ENCODE assay signal across 14 cellular contexts in genomic region chr3:51393564-51393963, GRCh38. TPM values are rescaled to one million over a fixed set of nuclear protein-coding genes. Genes with fewer than 3 reads are reported as not detected.
DNase-seq lines count a peak whose midpoint lies in the region; ATAC-seq and TF ChIP-seq lines count a peak whose summit lies in the region.
"Had no signal": no experiment of that assay in that cellular context is flagged by ENCODE, and none has a peak within 500 bp of the region (broad histone marks: within the 10 kb centered on the region; RNA-seq: fewer than 3 reads in every experiment).

No MANE protein-coding gene starts in this region.

- CTCF ChIA-PET in T-cell (lab: Charles Lee) = interaction anchor here (0.5 to 0.6 kb wide), 2 partner anchors 14 to 59 kb away, joined by 3 to 5 read pairs; no protein-coding TSS in a partner anchor

- ATAC-seq in T-cell (replicated peaks in 1 of 4) = no peak

- peak overlapping the region; percentile 89 for H3K4me2 ChIP-seq in skeletal muscle satellite cell (ENCODE audit: low read length)

- peak overlapping the region; percentile 84 for H3K4me3 ChIP-seq in skeletal muscle satellite cell (ENCODE audit: low read length)
- H3K4me3 ChIP-seq in right atrium auricular region = no peak overlapping the region
- H3K4me3 ChIP-seq: vagina had no signal

- H3K9me3 Mint-ChIP-seq in activated T-cell treated with anti-CD3 and anti-CD28 coated beads, Interleukin-2, amount 50 U/mL, for 24 hours = no peaks in the 10 kb centered on the region
- H3K9me3 Mint-ChIP-seq in T-cell (no peaks in the 10 kb centered on the region), glutamatergic neuron (ENCODE audit: unreplicated experiment) (peaks cover 12% of the 10 kb centered on the region)

- H3K36me3 ChIP-seq in skeletal muscle satellite cell (ENCODE audit: insufficient read depth, low read length) = peaks cover 76% of the 10 kb centered on the region
- H3K36me3 ChIP-seq in right atrium auricular region = peaks cover 50% of the 10 kb centered on the region

- H3K27me3 ChIP-seq in skeletal muscle satellite cell (ENCODE audit: control insufficient read depth, insufficient read depth, low read length) (no peaks in the 10 kb centered on the region), right atrium auricular region (no peaks in the 10 kb centered on the region)
- H3K27me3 ChIP-seq: esophagus squamous epithelium, vagina had no signal

- no peaks in the 10 kb centered on the region for H3K9me3 ChIP-seq in skeletal muscle satellite cell (replicated peaks; ENCODE audit: low read length)
- no peaks in the 10 kb centered on the region for H3K9me3 ChIP-seq in right atrium auricular region
- H3K9me3 ChIP-seq: esophagus squamous epithelium, vagina had no signal

- peak overlapping the region; percentile 87 for H3K4me3 Mint-ChIP-seq in activated T-cell treated with anti-CD3 and anti-CD28 coated beads, Interleukin-2, amount 50 U/mL, for 24 hours
- H3K4me3 Mint-ChIP-seq in T-cell (peak overlapping the region in 2 of 3 donors; percentile 28 to 74), glutamatergic neuron (ENCODE audit: unreplicated experiment) (peak overlapping the region; percentile 64)

- TF ChIP-seq CTCF in glutamatergic neuron (IDR thresholded peaks at IDR 0.05; ENCODE audit: partially characterized antibody, unreplicated experiment) (no peak), right atrium auricular region (IDR thresholded peaks at IDR 0.05) (no peak)

- H3K27ac Mint-ChIP-seq in activated T-cell treated with anti-CD3 and anti-CD28 coated beads, Interleukin-2, amount 50 U/mL, for 24 hours = peak overlapping the region; percentile 94
- H3K27ac Mint-ChIP-seq in T-cell = no peak overlapping the region
- no peak overlapping the region for H3K27ac Mint-ChIP-seq in glutamatergic neuron (ENCODE audit: unreplicated experiment)

- no peak overlapping the region for H3K27ac ChIP-seq in right atrium auricular region
- H3K27ac ChIP-seq: esophagus squamous epithelium, vagina had no signal

- POLR2A ChIA-PET in T-cell (lab: Charles Lee) = no interaction called here

- peaks cover 89% of the 10 kb centered on the region for H3K36me3 Mint-ChIP-seq in activated T-cell treated with anti-CD3 and anti-CD28 coated beads, Interleukin-2, amount 50 U/mL, for 24 hours (ENCODE audit: low read depth)
- H3K36me3 Mint-ChIP-seq in T-cell (peaks cover 27% of the 10 kb centered on the region), glutamatergic neuron (ENCODE audit: unreplicated experiment) (peaks cover 14% of the 10 kb centered on the region)

- H3K4me1 Mint-ChIP-seq in activated T-cell treated with anti-CD3 and anti-CD28 coated beads, Interleukin-2, amount 50 U/mL, for 24 hours (ENCODE audit: low read depth) = peaks cover 76% of the 10 kb centered on the region
- H3K4me1 Mint-ChIP-seq in T-cell (peaks cover 47 to 71% (median 63%) of the 10 kb centered on the region in 3 donors), glutamatergic neuron (ENCODE audit: low read depth, unreplicated experiment) (peaks cover 30% of the 10 kb centered on the region)

- no peak overlapping the region for H3K9ac ChIP-seq in skeletal muscle satellite cell (ENCODE audit: low read depth, low read length)

- H3K4me1 ChIP-seq in skeletal muscle satellite cell (ENCODE audit: control insufficient read depth, insufficient read depth, low read length) = peaks cover 36% of the 10 kb centered on the region
- peaks cover 0 to 92% of the 10 kb centered on the region in 2 donors for H3K4me1 ChIP-seq in right atrium auricular region

- no peaks in the 10 kb centered on the region for H3K27me3 Mint-ChIP-seq in activated T-cell treated with anti-CD3 and anti-CD28 coated beads, Interleukin-2, amount 50 U/mL, for 24 hours
- H3K27me3 Mint-ChIP-seq in T-cell (no peaks in the 10 kb centered on the region), glutamatergic neuron (ENCODE audit: unreplicated experiment) (peaks cover 5% of the 10 kb centered on the region)

- DNase-seq in activated T-cell treated with anti-CD3 and anti-CD28 coated beads, Interleukin-2, amount 50 U/mL, for 24 hours = peak; percentile 37
- DNase-seq in activated T-cell treated with anti-CD3 and anti-CD28 coated beads for 4 hours (no peak), T-cell (no peak), glutamatergic neuron (no peak), right atrium auricular region (ENCODE audit: low spot score) (no peak)
- DNase-seq in activated effector memory CD4-positive, alpha-beta T cell treated with anti-CD3 and anti-CD28 coated beads, Interleukin-2, amount 50 U/mL, for 16 hours = no peak
- no peak for DNase-seq in stimulated activated CD4-positive, alpha-beta T cell treated with anti-CD3 and anti-CD28 coated beads, Interleukin-4, amount 100 ng/mL, for 1 hour
- DNase-seq: activated CD4-positive, alpha-beta T cell treated with anti-CD3 and anti-CD28 coated beads for 1 hour; activated effector memory CD4-positive, alpha-beta T cell treated with Interleukin-2 at 50 U/mL for 16 hours; esophagus squamous epithelium; KBM-7; NCI-H1436 had no signal

RNA-seq across cellular contexts. Expression of gene RBM15B, which starts 2.5 kb away (rescaled TPM):
- total RNA-seq in T-cell (10 to 100 TPM; 29.2 to 41.3 (median 38.4) TPM), glutamatergic neuron (ENCODE audit: unreplicated experiment) (52.5 TPM), right atrium auricular region (10 to 100 TPM; 12.9 to 21.4 TPM)
- 25.1 and 25.3 TPM in 2 replicates for total RNA-seq in skeletal muscle satellite cell (2012; rRNA removed)

RNA-seq across cellular contexts. Expression of gene MANF, which starts 8.5 kb away (rescaled TPM):
- total RNA-seq in T-cell (10 to 100 TPM; 36.4 to 71.9 (median 56.7) TPM), glutamatergic neuron (ENCODE audit: unreplicated experiment) (104 TPM), right atrium auricular region (10 to 100 TPM; 41.7 to 46.9 TPM)
- 113 and 146 TPM in 2 replicates for total RNA-seq in skeletal muscle satellite cell (2012; rRNA removed)
